ENCODE assay signal across 20 cellular contexts in the genomic region with DNA sequence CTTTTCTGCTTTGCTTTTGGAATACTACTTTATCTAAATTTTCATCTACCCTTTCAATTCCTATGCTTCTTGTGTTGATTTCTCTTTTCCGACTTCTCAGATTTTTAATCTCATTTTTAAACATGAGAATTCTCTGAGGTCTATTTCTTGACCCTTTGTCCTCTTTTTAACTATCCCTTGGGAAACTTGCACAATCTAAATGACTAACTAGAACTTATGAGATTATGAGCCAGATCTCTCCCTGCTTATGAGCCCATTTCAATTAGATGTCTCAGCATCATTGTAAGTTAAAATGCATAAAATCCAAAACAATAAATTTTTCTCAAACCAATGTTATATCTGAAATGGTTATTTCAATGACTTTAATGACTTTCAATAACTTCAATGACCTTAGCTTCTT.
DNase-seq lines count a peak whose midpoint lies in the region; ATAC-seq and TF ChIP-seq lines count a peak whose summit lies in the region.
"Had no signal": no experiment of that assay in that cellular context is flagged by ENCODE, and none has a peak within 500 bp of the region (broad histone marks: within the 10 kb centered on the region; RNA-seq: fewer than 3 reads in every experiment).

No MANE protein-coding gene starts in this region.

- H2BK12ac ChIP-seq in mesenchymal stem cell (ENCODE audit: low read length in 2 of 2): no peak overlapping the region

- H3K36me3 ChIP-seq in ACC112 (ENCODE audit: insufficient read depth, low read length) (no peaks in the 10 kb centered on the region), mesenchymal stem cell (ENCODE audit: control insufficient read depth in 1 of 2, insufficient read depth in 2 of 2, low read depth in 1 of 2, low read length in 2 of 2) (no peaks in the 10 kb centered on the region)

- H3K4ac ChIP-seq in mesenchymal stem cell (ENCODE audit: low read depth in 1 of 2, low read length in 2 of 2): no peak overlapping the region

- no peaks in the 10 kb centered on the region for H3K36me3 Mint-ChIP-seq in activated T-helper 2 cell treated with anti-CD3 and anti-CD28 coated beads, Interferon-gamma antibody, Interleukin-2, Interleukin-4, amounts not matched to agents 10 μg/mL and 5 μg/mL and 100 μg/mL, durations not matched to agents 14 hours and 24 hours and 36 hours (ENCODE audit: low read depth)
- no peaks in the 10 kb centered on the region for H3K36me3 Mint-ChIP-seq in activated T-helper 17 cell treated with anti-CD3 and anti-CD28 coated beads, Interleukin-2, amount 50 U/mL, for 72 hours (ENCODE audit: low read depth)

- H3K79me1 ChIP-seq in mesenchymal stem cell (replicated peaks; ENCODE audit: low read length, poor library complexity, severe bottlenecking): no peaks in the 10 kb centered on the region

- no peak overlapping the region for H3K9ac ChIP-seq in mesenchymal stem cell (ENCODE audit: low read length)

- H3K27me3 Mint-ChIP-seq in activated T-helper 2 cell treated with anti-CD3 and anti-CD28 coated beads, Interferon-gamma antibody, Interleukin-2, Interleukin-4, amounts not matched to agents 10 μg/mL and 5 μg/mL and 100 μg/mL, durations not matched to agents 14 hours and 24 hours and 36 hours (ENCODE audit: low read depth): no peaks in the 10 kb centered on the region
- no peaks in the 10 kb centered on the region for H3K27me3 Mint-ChIP-seq in activated T-helper 17 cell treated with anti-CD3 and anti-CD28 coated beads, Interleukin-2, amount 50 U/mL, for 72 hours

- H3K18ac ChIP-seq in mesenchymal stem cell (ENCODE audit: low read depth in 1 of 2, low read length in 2 of 2): no peak overlapping the region

- no peaks in the 10 kb centered on the region for H3K9me3 ChIP-seq in mesenchymal stem cell (ENCODE audit: control insufficient read depth, low read length)
- H3K9me3 ChIP-seq: A549, Caco-2 had no signal

- DNase-seq in GM04504 (ENCODE audit: low read depth) (peak; percentile 13), choroid plexus epithelial cell (ENCODE audit: low read depth) (peak; percentile 68), mesenchymal stem cell (peak; percentile 11), SW 1271 (lab: John Stamatoyannopoulos, UW) (no peak)
- DNase-seq in activated T-helper 2 cell treated with anti-CD3 and anti-CD28 coated beads, Interferon-gamma antibody, Interleukin-2, Interleukin-4, amounts not matched to agents 10 μg/mL and 5 μg/mL and 100 μg/mL, durations not matched to agents 14 hours and 24 hours and 36 hours (ENCODE audit: low spot score): no peak
- DNase-seq in stimulated activated CD4-positive, alpha-beta T cell treated with anti-CD3 and anti-CD28 coated beads, Interleukin-4, amount 100 ng/mL, for 4 hours: no peak
- DNase-seq: Caco-2, DMS53, KG1, NCI-H1436, NCI-H2029, NCI-H2171, NCI-H748 treated with DMSO at 0.1 percent for 48 hours, OCI-M1, RPMI8226 had no signal

- no peak overlapping the region for H3K27ac Mint-ChIP-seq in activated T-helper 2 cell treated with anti-CD3 and anti-CD28 coated beads, Interferon-gamma antibody, Interleukin-2, Interleukin-4, amounts not matched to agents 10 μg/mL and 5 μg/mL and 100 μg/mL, durations not matched to agents 14 hours and 24 hours and 36 hours
- no peak overlapping the region for H3K27ac Mint-ChIP-seq in activated T-helper 17 cell treated with anti-CD3 and anti-CD28 coated beads, Interleukin-2, amount 50 U/mL, for 72 hours
- H3K27ac Mint-ChIP-seq: GM23338 had no signal

- TF ChIP-seq CTCF in choroid plexus epithelial cell (conservative IDR thresholded peaks at IDR 0.05; ENCODE audit: low read depth, low read length): no peak

- no peak for ATAC-seq in activated T-helper 17 cell treated with anti-CD3 and anti-CD28 coated beads, Interleukin-2, amount 50 U/mL, for 72 hours (replicated peaks)
- ATAC-seq: A549, GM23338, HepG2 had no signal

- no peak overlapping the region for H4K8ac ChIP-seq in mesenchymal stem cell (ENCODE audit: low read length)

- no peak overlapping the region for H2AK5ac ChIP-seq in mesenchymal stem cell (ENCODE audit: low read length, severe bottlenecking)

- H3K27ac ChIP-seq in ACC112 (ENCODE audit: low read depth, low read length) (no peak overlapping the region), mesenchymal stem cell (ENCODE audit: low read length, poor library complexity, severe bottlenecking) (no peak overlapping the region)
- H3K27ac ChIP-seq: A549 had no signal

- intact Hi-C loops in activated T-helper 2 cell treated with anti-CD3 and anti-CD28 coated beads, Interferon-gamma antibody, Interleukin-2, Interleukin-4, amounts not matched to agents 10 μg/mL and 5 μg/mL and 100 μg/mL, durations not matched to agents 14 hours and 24 hours and 36 hours (cut with micrococcal nuclease): no loop called here

- H3K4me2 ChIP-seq in mesenchymal stem cell (ENCODE audit: low read length, poor library complexity, severe bottlenecking): no peak overlapping the region
- H3K4me2 ChIP-seq: A549, GM23338 had no signal

- no peak overlapping the region for H3K23ac ChIP-seq in mesenchymal stem cell (ENCODE audit: low read length in 2 of 2)

- no peak overlapping the region for H3K4me3 ChIP-seq in ACC112 (ENCODE audit: low read depth, low read length)
- no peak overlapping the region for H3K4me3 ChIP-seq in choroid plexus epithelial cell (ENCODE audit: low read depth, low read length)
- H3K4me3 ChIP-seq in mesenchymal stem cell (ENCODE audit: insufficient read depth in 1 of 2, low read depth in 1 of 2, low read length in 2 of 2): no peak overlapping the region
- H3K4me3 ChIP-seq: A549, GM23338 had no signal

- H3K4me3 Mint-ChIP-seq in activated T-helper 2 cell treated with anti-CD3 and anti-CD28 coated beads, Interferon-gamma antibody, Interleukin-2, Interleukin-4, amounts not matched to agents 10 μg/mL and 5 μg/mL and 100 μg/mL, durations not matched to agents 14 hours and 24 hours and 36 hours (ENCODE audit: low read depth): no peak overlapping the region
- no peak overlapping the region for H3K4me3 Mint-ChIP-seq in activated T-helper 17 cell treated with anti-CD3 and anti-CD28 coated beads, Interleukin-2, amount 50 U/mL, for 72 hours
- H3K4me3 Mint-ChIP-seq: GM23338 had no signal

- no peaks in the 10 kb centered on the region for H3K4me1 Mint-ChIP-seq in activated T-helper 2 cell treated with anti-CD3 and anti-CD28 coated beads, Interferon-gamma antibody, Interleukin-2, Interleukin-4, amounts not matched to agents 10 μg/mL and 5 μg/mL and 100 μg/mL, durations not matched to agents 14 hours and 24 hours and 36 hours (ENCODE audit: low read depth)
- no peaks in the 10 kb centered on the region for H3K4me1 Mint-ChIP-seq in activated T-helper 17 cell treated with anti-CD3 and anti-CD28 coated beads, Interleukin-2, amount 50 U/mL, for 72 hours

- H4K91ac ChIP-seq in mesenchymal stem cell (ENCODE audit: low read length): no peak overlapping the region

- H2BK15ac ChIP-seq in mesenchymal stem cell (ENCODE audit: low read depth, poor library complexity, severe bottlenecking): no peak overlapping the region

- no peaks in the 10 kb centered on the region for H3K9me3 Mint-ChIP-seq in activated T-helper 2 cell treated with anti-CD3 and anti-CD28 coated beads, Interferon-gamma antibody, Interleukin-2, Interleukin-4, amounts not matched to agents 10 μg/mL and 5 μg/mL and 100 μg/mL, durations not matched to agents 14 hours and 24 hours and 36 hours
- H3K9me3 Mint-ChIP-seq in activated T-helper 17 cell treated with anti-CD3 and anti-CD28 coated beads, Interleukin-2, amount 50 U/mL, for 72 hours: peaks cover 5% of the 10 kb centered on the region
- H3K9me3 Mint-ChIP-seq: GM23338 had no signal

- no peak overlapping the region for H3K14ac ChIP-seq in mesenchymal stem cell (ENCODE audit: low read length in 2 of 2)

- H3K4me1 ChIP-seq in ACC112 (ENCODE audit: control insufficient read depth, insufficient read depth, low read length, unreplicated experiment): peaks cover 8% of the 10 kb centered on the region
- H3K4me1 ChIP-seq in mesenchymal stem cell (ENCODE audit: control insufficient read depth, insufficient read depth, low read depth, low read length): no peaks in the 10 kb centered on the region
- H3K4me1 ChIP-seq: A549, Caco-2 had no signal

- H3K27me3 ChIP-seq in ACC112 (ENCODE audit: insufficient read depth, low read length): no peaks in the 10 kb centered on the region
- no peaks in the 10 kb centered on the region for H3K27me3 ChIP-seq in mesenchymal stem cell (ENCODE audit: control insufficient read depth in 1 of 2, insufficient read depth in 1 of 2, low read length in 2 of 2)

- H2BK120ac ChIP-seq in mesenchymal stem cell (ENCODE audit: low read depth, low read length): no peak overlapping the region

- H2BK5ac ChIP-seq in mesenchymal stem cell (ENCODE audit: low read depth, low read length, poor library complexity, severe bottlenecking): no peak overlapping the region

- H3K79me2 ChIP-seq in ACC112 (ENCODE audit: control insufficient read depth, insufficient read depth, low read length, unreplicated experiment): no peaks in the 10 kb centered on the region

- 95% methylated on average over 1 of the region's 1 CpG for WGBS in mesenchymal stem cell

- peak overlapping the region; percentile 79 for H2AFZ ChIP-seq in ACC112 (ENCODE audit: low read length, unreplicated experiment)
- no peak overlapping the region for H2AFZ ChIP-seq in mesenchymal stem cell (ENCODE audit: low read depth, low read length)
- H2AFZ ChIP-seq: GM23338 had no signal

Comparison
In these comparisons a context has a peak if more than half of its experiments do, and no peak if none do; other contexts are left out.
1. DNase-seq: peak in GM04504 (single experiment), choroid plexus epithelial cell (single experiment) and mesenchymal stem cell (single experiment); none in activated T-helper 2 cell treated with anti-CD3 and anti-CD28 coated beads, Interferon-gamma antibody, Interleukin-2, Interleukin-4, amounts not matched to agents 10 μg/mL and 5 μg/mL and 100 μg/mL, durations not matched to agents 14 hours and 24 hours and 36 hours (single experiment), SW 1271 (0 of 2) and stimulated activated CD4-positive, alpha-beta T cell treated with anti-CD3 and anti-CD28 coated beads, Interleukin-4, amount 100 ng/mL, for 4 hours (0 of 2).